ENCODE assay signal across 7 cellular contexts in genomic region chr6:3337521-3338350, GRCh38.
DNase-seq lines count a peak whose midpoint lies in the region; ATAC-seq and TF ChIP-seq lines count a peak whose summit lies in the region.

No MANE protein-coding gene starts in this region.

- DNase-seq in NCI-H69 (lab: John Stamatoyannopoulos, UW) (peak; percentile 61), dermis blood vessel endothelial cell (peak; percentile 73), epidermal melanocyte (ENCODE audit: insufficient read length, low spot score) (no peak), MG63 (no peak)

- H3K4me3 ChIP-seq in MG63 = no peak overlapping the region

- ATAC-seq in stimulated activated memory B cell treated with anti-CD40 and anti-IgM and Interleukin-4, amounts not matched to agents 10 μg/mL and 1 μg/mL and 100 μg/mL, for 72 hours = no peak
- no peak for ATAC-seq in GM18519 (IDR thresholded peaks at IDR 0.05; ENCODE audit: low FRiP score, unreplicated experiment)

- no peaks in the 10 kb centered on the region for H3K36me3 Mint-ChIP-seq in stimulated activated memory B cell treated with anti-CD40 and anti-IgM and Interleukin-4, amounts not matched to agents 10 μg/mL and 1 μg/mL and 100 μg/mL, for 72 hours

- no peaks in the 10 kb centered on the region for H3K9me3 Mint-ChIP-seq in stimulated activated memory B cell treated with anti-CD40 and anti-IgM and Interleukin-4, amounts not matched to agents 10 μg/mL and 1 μg/mL and 100 μg/mL, for 72 hours

- peak overlapping the region; percentile 73 for H3K4me3 Mint-ChIP-seq in stimulated activated memory B cell treated with anti-CD40 and anti-IgM and Interleukin-4, amounts not matched to agents 10 μg/mL and 1 μg/mL and 100 μg/mL, for 72 hours

- H3K4me1 Mint-ChIP-seq in stimulated activated memory B cell treated with anti-CD40 and anti-IgM and Interleukin-4, amounts not matched to agents 10 μg/mL and 1 μg/mL and 100 μg/mL, for 72 hours = peaks cover 27% of the 10 kb centered on the region

- peak; percentile 10; the same call in 1 of the 3 replicates for TF ChIP-seq CTCF in GM12872 (IDR thresholded peaks at IDR 0.05; ENCODE audit: insufficient read depth, low read depth, low read length)

- no peaks in the 10 kb centered on the region for H3K9me3 ChIP-seq in MG63

- no peaks in the 10 kb centered on the region for H3K27me3 ChIP-seq in MG63

- no peaks in the 10 kb centered on the region for H3K36me3 ChIP-seq in MG63

- H3K27ac Mint-ChIP-seq in stimulated activated memory B cell treated with anti-CD40 and anti-IgM and Interleukin-4, amounts not matched to agents 10 μg/mL and 1 μg/mL and 100 μg/mL, for 72 hours = no peak overlapping the region

- peaks cover 43% of the 10 kb centered on the region for H3K27me3 Mint-ChIP-seq in stimulated activated memory B cell treated with anti-CD40 and anti-IgM and Interleukin-4, amounts not matched to agents 10 μg/mL and 1 μg/mL and 100 μg/mL, for 72 hours

Comparison
In these comparisons a context has a peak if more than half of its experiments do, and no peak if none do; other contexts are left out.
1. DNase-seq: peak in NCI-H69 (single experiment) and dermis blood vessel endothelial cell (single experiment); none in epidermal melanocyte (single experiment) and MG63 (single experiment).